In genomic region chr9:96386157-96386556, GRCh38 we compare ENCODE assay signal across 1 cellular context.
TF ChIP-seq lines count a peak whose summit lies in the region.

No MANE protein-coding gene starts in this region.

TF ChIP-seq in HepG2, 621 proteins besides CTCF, POLR2A, EP300 and RAD21 (continues in another document):
- TF ChIP-seq, protein P1, sequence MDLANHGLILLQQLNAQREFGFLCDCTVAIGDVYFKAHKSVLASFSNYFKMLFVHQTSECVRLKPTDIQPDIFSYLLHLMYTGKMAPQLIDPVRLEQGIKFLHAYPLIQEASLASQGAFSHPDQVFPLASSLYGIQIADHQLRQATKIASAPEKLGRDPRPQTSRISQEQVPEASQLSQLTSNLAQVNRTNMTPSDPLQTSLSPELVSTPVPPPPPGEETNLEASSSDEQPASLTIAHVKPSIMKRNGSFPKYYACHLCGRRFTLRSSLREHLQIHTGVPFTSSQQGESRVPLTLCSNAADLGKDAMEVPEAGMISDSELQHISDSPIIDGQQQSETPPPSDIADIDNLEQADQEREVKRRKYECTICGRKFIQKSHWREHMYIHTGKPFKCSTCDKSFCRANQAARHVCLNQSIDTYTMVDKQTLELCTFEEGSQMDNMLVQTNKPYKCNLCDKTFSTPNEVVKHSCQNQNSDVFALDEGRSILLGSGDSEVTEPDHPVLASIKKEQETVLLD (CRISPR knock-in tag; IDR thresholded peaks at IDR 0.05; ENCODE audit: low read depth), result no peak
- TF ChIP-seq TBX2 (CRISPR knock-in tag; IDR thresholded peaks at IDR 0.05; ENCODE audit: borderline replicate concordance), result no peak
- no peak for TF ChIP-seq POLR2G (IDR thresholded peaks at IDR 0.05; ENCODE audit: low read depth, low read length)
- TF ChIP-seq KDM1A (CRISPR knock-in tag; IDR thresholded peaks at IDR 0.05), result no peak
- no peak for TF ChIP-seq U2AF1 (optimal IDR thresholded peaks at IDR 0.05; ENCODE audit: low read depth, low read length)
- TF ChIP-seq, protein P2, sequence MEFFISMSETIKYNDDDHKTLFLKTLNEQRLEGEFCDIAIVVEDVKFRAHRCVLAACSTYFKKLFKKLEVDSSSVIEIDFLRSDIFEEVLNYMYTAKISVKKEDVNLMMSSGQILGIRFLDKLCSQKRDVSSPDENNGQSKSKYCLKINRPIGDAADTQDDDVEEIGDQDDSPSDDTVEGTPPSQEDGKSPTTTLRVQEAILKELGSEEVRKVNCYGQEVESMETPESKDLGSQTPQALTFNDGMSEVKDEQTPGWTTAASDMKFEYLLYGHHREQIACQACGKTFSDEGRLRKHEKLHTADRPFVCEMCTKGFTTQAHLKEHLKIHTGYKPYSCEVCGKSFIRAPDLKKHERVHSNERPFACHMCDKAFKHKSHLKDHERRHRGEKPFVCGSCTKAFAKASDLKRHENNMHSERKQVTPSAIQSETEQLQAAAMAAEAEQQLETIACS (CRISPR knock-in tag; IDR thresholded peaks at IDR 0.05), result no peak
- no peak for TF ChIP-seq AGO1 (IDR thresholded peaks at IDR 0.05; ENCODE audit: low read depth, low read length, poor library complexity, severe bottlenecking)
- no peak for TF ChIP-seq ZNF318 (CRISPR knock-in tag; IDR thresholded peaks at IDR 0.05)
- TF ChIP-seq NCOA2 (CRISPR knock-in tag; IDR thresholded peaks at IDR 0.05), result peak; percentile 84
- TF ChIP-seq, protein P3, sequence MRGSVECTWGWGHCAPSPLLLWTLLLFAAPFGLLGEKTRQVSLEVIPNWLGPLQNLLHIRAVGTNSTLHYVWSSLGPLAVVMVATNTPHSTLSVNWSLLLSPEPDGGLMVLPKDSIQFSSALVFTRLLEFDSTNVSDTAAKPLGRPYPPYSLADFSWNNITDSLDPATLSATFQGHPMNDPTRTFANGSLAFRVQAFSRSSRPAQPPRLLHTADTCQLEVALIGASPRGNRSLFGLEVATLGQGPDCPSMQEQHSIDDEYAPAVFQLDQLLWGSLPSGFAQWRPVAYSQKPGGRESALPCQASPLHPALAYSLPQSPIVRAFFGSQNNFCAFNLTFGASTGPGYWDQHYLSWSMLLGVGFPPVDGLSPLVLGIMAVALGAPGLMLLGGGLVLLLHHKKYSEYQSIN (CRISPR knock-in tag; IDR thresholded peaks at IDR 0.05; ENCODE audit: borderline replicate concordance), result no peak
- no peak for TF ChIP-seq ZNF34 (CRISPR knock-in tag; IDR thresholded peaks at IDR 0.05; ENCODE audit: borderline replicate concordance)
- TF ChIP-seq, protein P4, sequence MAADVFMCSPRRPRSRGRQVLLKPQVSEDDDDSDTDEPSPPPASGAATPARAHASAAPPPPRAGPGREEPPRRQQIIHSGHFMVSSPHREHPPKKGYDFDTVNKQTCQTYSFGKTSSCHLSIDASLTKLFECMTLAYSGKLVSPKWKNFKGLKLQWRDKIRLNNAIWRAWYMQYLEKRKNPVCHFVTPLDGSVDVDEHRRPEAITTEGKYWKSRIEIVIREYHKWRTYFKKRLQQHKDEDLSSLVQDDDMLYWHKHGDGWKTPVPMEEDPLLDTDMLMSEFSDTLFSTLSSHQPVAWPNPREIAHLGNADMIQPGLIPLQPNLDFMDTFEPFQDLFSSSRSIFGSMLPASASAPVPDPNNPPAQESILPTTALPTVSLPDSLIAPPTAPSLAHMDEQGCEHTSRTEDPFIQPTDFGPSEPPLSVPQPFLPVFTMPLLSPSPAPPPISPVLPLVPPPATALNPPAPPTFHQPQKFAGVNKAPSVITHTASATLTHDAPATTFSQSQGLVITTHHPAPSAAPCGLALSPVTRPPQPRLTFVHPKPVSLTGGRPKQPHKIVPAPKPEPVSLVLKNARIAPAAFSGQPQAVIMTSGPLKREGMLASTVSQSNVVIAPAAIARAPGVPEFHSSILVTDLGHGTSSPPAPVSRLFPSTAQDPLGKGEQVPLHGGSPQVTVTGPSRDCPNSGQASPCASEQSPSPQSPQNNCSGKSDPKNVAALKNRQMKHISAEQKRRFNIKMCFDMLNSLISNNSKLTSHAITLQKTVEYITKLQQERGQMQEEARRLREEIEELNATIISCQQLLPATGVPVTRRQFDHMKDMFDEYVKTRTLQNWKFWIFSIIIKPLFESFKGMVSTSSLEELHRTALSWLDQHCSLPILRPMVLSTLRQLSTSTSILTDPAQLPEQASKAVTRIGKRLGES (CRISPR knock-in tag; IDR thresholded peaks at IDR 0.05; ENCODE audit: borderline replicate concordance), result no peak
- TF ChIP-seq SMAD1 (CRISPR knock-in tag; IDR thresholded peaks at IDR 0.05; ENCODE audit: borderline replicate concordance, low read depth), result no peak
- TF ChIP-seq PAWR (CRISPR knock-in tag; IDR thresholded peaks at IDR 0.05; ENCODE audit: borderline replicate concordance), result no peak
- TF ChIP-seq MED1 (CRISPR knock-in tag; IDR thresholded peaks at IDR 0.05), result 0 out of 2 replicates have a peak, but pooled peaks have one; percentile 46
- no peak for TF ChIP-seq SMAD3 (CRISPR knock-in tag; IDR thresholded peaks at IDR 0.05)
- TF ChIP-seq, protein P5, sequence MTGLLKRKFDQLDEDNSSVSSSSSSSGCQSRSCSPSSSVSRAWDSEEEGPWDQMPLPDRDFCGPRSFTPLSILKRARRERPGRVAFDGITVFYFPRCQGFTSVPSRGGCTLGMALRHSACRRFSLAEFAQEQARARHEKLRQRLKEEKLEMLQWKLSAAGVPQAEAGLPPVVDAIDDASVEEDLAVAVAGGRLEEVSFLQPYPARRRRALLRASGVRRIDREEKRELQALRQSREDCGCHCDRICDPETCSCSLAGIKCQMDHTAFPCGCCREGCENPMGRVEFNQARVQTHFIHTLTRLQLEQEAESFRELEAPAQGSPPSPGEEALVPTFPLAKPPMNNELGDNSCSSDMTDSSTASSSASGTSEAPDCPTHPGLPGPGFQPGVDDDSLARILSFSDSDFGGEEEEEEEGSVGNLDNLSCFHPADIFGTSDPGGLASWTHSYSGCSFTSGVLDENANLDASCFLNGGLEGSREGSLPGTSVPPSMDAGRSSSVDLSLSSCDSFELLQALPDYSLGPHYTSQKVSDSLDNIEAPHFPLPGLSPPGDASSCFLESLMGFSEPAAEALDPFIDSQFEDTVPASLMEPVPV (CRISPR knock-in tag; IDR thresholded peaks at IDR 0.05), result no peak
- no peak for TF ChIP-seq MAFG (CRISPR knock-in tag; IDR thresholded peaks at IDR 0.05)
- TF ChIP-seq, protein P6, sequence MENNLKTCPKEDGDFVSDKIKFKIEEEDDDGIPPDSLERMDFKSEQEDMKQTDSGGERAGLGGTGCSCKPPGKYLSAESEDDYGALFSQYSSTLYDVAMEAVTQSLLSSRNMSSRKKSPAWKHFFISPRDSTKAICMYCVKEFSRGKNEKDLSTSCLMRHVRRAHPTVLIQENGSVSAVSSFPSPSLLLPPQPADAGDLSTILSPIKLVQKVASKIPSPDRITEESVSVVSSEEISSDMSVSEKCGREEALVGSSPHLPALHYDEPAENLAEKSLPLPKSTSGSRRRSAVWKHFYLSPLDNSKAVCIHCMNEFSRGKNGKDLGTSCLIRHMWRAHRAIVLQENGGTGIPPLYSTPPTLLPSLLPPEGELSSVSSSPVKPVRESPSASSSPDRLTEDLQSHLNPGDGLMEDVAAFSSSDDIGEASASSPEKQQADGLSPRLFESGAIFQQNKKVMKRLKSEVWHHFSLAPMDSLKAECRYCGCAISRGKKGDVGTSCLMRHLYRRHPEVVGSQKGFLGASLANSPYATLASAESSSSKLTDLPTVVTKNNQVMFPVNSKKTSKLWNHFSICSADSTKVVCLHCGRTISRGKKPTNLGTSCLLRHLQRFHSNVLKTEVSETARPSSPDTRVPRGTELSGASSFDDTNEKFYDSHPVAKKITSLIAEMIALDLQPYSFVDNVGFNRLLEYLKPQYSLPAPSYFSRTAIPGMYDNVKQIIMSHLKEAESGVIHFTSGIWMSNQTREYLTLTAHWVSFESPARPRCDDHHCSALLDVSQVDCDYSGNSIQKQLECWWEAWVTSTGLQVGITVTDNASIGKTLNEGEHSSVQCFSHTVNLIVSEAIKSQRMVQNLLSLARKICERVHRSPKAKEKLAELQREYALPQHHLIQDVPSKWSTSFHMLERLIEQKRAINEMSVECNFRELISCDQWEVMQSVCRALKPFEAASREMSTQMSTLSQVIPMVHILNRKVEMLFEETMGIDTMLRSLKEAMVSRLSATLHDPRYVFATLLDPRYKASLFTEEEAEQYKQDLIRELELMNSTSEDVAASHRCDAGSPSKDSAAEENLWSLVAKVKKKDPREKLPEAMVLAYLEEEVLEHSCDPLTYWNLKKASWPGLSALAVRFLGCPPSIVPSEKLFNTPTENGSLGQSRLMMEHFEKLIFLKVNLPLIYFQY (CRISPR knock-in tag; IDR thresholded peaks at IDR 0.05; ENCODE audit: borderline replicate concordance), result no peak
- TF ChIP-seq, protein P7, sequence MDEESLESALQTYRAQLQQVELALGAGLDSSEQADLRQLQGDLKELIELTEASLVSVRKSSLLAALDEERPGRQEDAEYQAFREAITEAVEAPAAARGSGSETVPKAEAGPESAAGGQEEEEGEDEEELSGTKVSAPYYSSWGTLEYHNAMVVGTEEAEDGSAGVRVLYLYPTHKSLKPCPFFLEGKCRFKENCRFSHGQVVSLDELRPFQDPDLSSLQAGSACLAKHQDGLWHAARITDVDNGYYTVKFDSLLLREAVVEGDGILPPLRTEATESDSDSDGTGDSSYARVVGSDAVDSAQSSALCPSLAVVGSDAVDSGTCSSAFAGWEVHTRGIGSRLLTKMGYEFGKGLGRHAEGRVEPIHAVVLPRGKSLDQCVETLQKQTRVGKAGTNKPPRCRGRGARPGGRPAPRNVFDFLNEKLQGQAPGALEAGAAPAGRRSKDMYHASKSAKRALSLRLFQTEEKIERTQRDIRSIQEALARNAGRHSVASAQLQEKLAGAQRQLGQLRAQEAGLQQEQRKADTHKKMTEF (CRISPR knock-in tag; IDR thresholded peaks at IDR 0.05), result peak; percentile 45; the same call in 1 of the 2 replicates
